27 cellular contexts compared by ENCODE assay signal in the genomic region with DNA sequence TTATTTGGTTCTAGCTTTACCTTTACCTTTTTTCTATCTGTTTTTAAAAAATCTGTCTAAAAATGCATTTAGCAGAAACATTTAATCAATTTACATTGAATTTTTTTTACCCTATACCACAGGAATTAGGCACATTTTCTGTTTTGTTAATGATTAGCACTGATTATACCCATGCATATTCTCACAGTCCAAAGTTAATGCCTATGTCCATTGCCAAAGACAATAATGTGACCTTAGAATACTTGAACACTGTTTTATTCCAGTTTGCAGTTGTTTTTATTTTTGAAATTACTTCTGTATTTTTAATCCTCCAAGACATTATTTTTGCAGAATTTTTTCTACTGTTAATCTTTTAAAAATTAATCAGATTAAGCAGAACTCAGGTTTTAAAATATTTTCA. TPM values are rescaled to one million over a fixed set of nuclear protein-coding genes. Genes with fewer than 3 reads are reported as not detected.
"Had no signal": no experiment of that assay in that cellular context is flagged by ENCODE, and none has a peak within 500 bp of the region (broad histone marks: within the 10 kb centered on the region; RNA-seq: fewer than 3 reads in every experiment).

No MANE protein-coding gene starts in this region.

- H3K27me3 ChIP-seq: colonic mucosa, esophagus squamous epithelium, hepatocyte, left lung, spleen, testis, tibial nerve, upper lobe of right lung, vagina had no signal

- H3K27ac ChIP-seq: colonic mucosa, hepatocyte, parathyroid adenoma, prostate gland had no signal

- H3K4me3 ChIP-seq: colonic mucosa, esophagus squamous epithelium, hepatocyte, left lung, lower lobe of right lung, prostate gland, spleen, testis, tibial nerve, upper lobe of right lung, vagina had no signal

- H3K36me3 ChIP-seq: colonic mucosa, prostate gland had no signal

- H3K9me3 ChIP-seq: colonic mucosa, esophagus squamous epithelium, left lung, lower lobe of right lung, prostate gland, spleen, testis, tibial nerve, upper lobe of right lung, vagina had no signal

- DNase-seq: colonic mucosa; dermis blood vessel endothelial cell; esophagus squamous epithelium; foreskin fibroblast; head of caudate nucleus; left lung; lower lobe of right lung; natural killer cell; retina; spleen; stimulated activated CD4-positive, alpha-beta T cell treated with anti-CD3 and anti-CD28 coated beads, Interleukin-15, amount 100 ng/mL, for 24 hours; stimulated activated CD4-positive, alpha-beta T cell treated with anti-CD3 and anti-CD28 coated beads, Interleukin-1b, Interleukin-23, amount 100 ng/mL, for 48 hours; stimulated activated CD4-positive, alpha-beta T cell treated with anti-CD3 and anti-CD28 coated beads, Interleukin-4, amount 100 ng/mL, for 24 hours; testis; upper lobe of right lung had no signal

- ATAC-seq: left lung; natural killer cell; sciatic nerve; stimulated activated memory B cell treated with anti-CD40 and anti-IgM and Interleukin-4, amounts not matched to agents 10 μg/mL and 1 μg/mL and 100 μg/mL, for 72 hours; upper lobe of right lung had no signal

- H3K79me2 ChIP-seq: hepatocyte, parathyroid adenoma had no signal

- H2AFZ ChIP-seq: hepatocyte, parathyroid adenoma had no signal

- H3K9ac ChIP-seq: parathyroid adenoma had no signal

- H3K4me1 ChIP-seq: colonic mucosa, parathyroid adenoma, prostate gland, vagina had no signal

- H3K4me2 ChIP-seq: hepatocyte had no signal

RNA-seq across cellular contexts. Expression of gene AMY2A, which starts 56.8 kb away (rescaled TPM):
- total RNA-seq: dermis blood vessel endothelial cell, epithelial cell of proximal tubule, hepatocyte, left lung, lower lobe of right lung, mesothelial cell of epicardium, myocyte, neural crest cell, prostate gland, skeletal muscle tissue, upper lobe of right lung, vagina had no signal
- polyA plus RNA-seq: hepatocyte had no signal
